In the genomic region with DNA sequence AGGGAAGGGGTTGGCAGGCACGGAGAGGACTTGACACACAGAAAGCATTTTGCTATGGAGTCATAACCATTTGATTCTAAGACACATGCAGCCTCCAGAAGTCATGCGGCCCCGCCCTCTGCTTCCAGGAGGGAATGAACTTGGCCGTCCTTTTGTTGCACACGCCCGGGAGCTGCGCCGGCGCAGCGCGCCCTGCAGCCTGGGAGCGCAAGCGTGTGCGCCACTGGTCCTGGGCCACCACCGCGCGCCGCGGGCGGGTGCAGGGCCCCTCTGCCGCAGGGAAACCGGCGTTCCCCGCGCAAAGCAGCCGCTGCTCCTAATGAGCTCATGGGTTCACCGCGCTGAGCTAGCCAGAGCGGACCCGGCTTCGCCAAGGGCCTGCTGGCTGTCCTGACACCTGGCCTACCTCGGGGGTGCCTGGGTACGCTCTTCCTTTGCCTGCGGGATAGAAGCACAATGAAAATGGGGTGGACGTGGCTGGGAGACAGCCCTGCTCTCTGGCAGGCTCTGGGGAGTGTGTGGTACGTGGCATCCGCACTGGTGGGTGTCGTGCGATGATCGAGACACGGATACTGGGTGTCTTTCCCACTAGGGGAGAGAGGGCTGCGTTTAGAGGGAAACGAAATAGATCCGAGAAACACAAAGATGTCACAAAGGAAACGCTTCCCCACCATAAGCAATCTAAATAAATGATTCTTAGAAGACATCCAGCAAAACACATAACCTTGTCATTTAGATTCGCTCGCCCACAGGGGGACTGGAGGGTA, we compare ENCODE assay signal across 9 cellular contexts. TPM values are rescaled to one million over a fixed set of nuclear protein-coding genes. Genes with fewer than 3 reads are reported as not detected.
DNase-seq lines count a peak whose midpoint lies in the region; ATAC-seq and TF ChIP-seq lines count a peak whose summit lies in the region.
"Had no signal": no experiment of that assay in that cellular context is flagged by ENCODE, and none has a peak within 500 bp of the region (broad histone marks: within the 10 kb centered on the region; RNA-seq: fewer than 3 reads in every experiment).

No MANE protein-coding gene starts in this region.

- peak in 2 of 11 experiments; percentile 8 for TF ChIP-seq CTCF in spleen (IDR thresholded peaks at IDR 0.05 in 8 of 11, conservative IDR thresholded peaks at IDR 0.05 in 3 of 11)

- no peaks in the 10 kb centered on the region for H3K36me3 Mint-ChIP-seq in dendritic cell treated with granulocyte-macrophage colony-stimulating factor and Interleukin-4, amounts not matched to agents 40 ng/mL and 50 ng/mL, for 4 days (ENCODE audit: low read depth)

- H3K27ac Mint-ChIP-seq in dendritic cell treated with granulocyte-macrophage colony-stimulating factor and Interleukin-4, amounts not matched to agents 40 ng/mL and 50 ng/mL, for 4 days, result no peak overlapping the region

- H3K9me3 Mint-ChIP-seq in dendritic cell treated with granulocyte-macrophage colony-stimulating factor and Interleukin-4, amounts not matched to agents 40 ng/mL and 50 ng/mL, for 4 days, result no peaks in the 10 kb centered on the region

- peaks cover 55% of the 10 kb centered on the region for H3K27me3 Mint-ChIP-seq in dendritic cell treated with granulocyte-macrophage colony-stimulating factor and Interleukin-4, amounts not matched to agents 40 ng/mL and 50 ng/mL, for 4 days

- peaks cover 12% of the 10 kb centered on the region for H3K4me1 Mint-ChIP-seq in dendritic cell treated with granulocyte-macrophage colony-stimulating factor and Interleukin-4, amounts not matched to agents 40 ng/mL and 50 ng/mL, for 4 days (ENCODE audit: low read depth)

- intact Hi-C loops in dendritic cell treated with granulocyte-macrophage colony-stimulating factor and Interleukin-4, amounts not matched to agents 40 ng/mL and 50 ng/mL, for 4 days (cut with micrococcal nuclease), result loop anchor here (2.0 kb wide), 1 partner anchor 193 kb away; no protein-coding TSS in a partner anchor
- intact Hi-C loops in spleen (cut with DNase I; ENCODE audit: low total_unique reads), result loop anchor here (10.0 kb wide), 1 partner anchor 109 kb away; no protein-coding TSS in a partner anchor

- H3K36me3 ChIP-seq in spleen, result no peaks in the 10 kb centered on the region
- H3K36me3 ChIP-seq: neutrophil had no signal

- H3K27ac ChIP-seq in layer of hippocampus (ENCODE audit: low read depth, low read length) (peak overlapping the region; percentile 76), spleen (peak overlapping the region in 7 of 8 donors; percentile 41 to 68 (median 57))
- H3K27ac ChIP-seq: neutrophil had no signal

- peak overlapping the region; percentile 63 to 93 (median 75) for H3K4me3 ChIP-seq in spleen

- no peaks in the 10 kb centered on the region for H3K27me3 ChIP-seq in layer of hippocampus (ENCODE audit: control insufficient read depth, insufficient read depth, low read length)
- peaks cover 0 to 44% (median 0%) of the 10 kb centered on the region in 7 donors for H3K27me3 ChIP-seq in spleen (replicated peaks in 1 of 7)

- TF ChIP-seq POLR2A in spleen (IDR thresholded peaks at IDR 0.05), result no peak

- DNase-seq in NCI-H1417 (lab: John Stamatoyannopoulos, UW) (peak; percentile 63 to 81 (median 71)), NCI-H1417 treated with DMSO at 0.1 percent for 48 hours (lab: John Stamatoyannopoulos, UW) (no peak), NCI-H1092 (lab: John Stamatoyannopoulos, UW) (peak; percentile 49), UCSD-AML1 (lab: John Stamatoyannopoulos, UW; ENCODE audit: unreplicated experiment) (peak; percentile 61), spleen (peak; percentile 82)

- H3K4me1 ChIP-seq in spleen, result peaks cover 0 to 28% (median 23%) of the 10 kb centered on the region in 6 donors

- ATAC-seq in HG03439 (IDR thresholded peaks at IDR 0.05; ENCODE audit: unreplicated experiment), result no peak

- no peaks in the 10 kb centered on the region for H3K9me3 ChIP-seq in spleen
- H3K9me3 ChIP-seq: neutrophil had no signal

- peak overlapping the region; percentile 47 for H3K4me3 Mint-ChIP-seq in dendritic cell treated with granulocyte-macrophage colony-stimulating factor and Interleukin-4, amounts not matched to agents 40 ng/mL and 50 ng/mL, for 4 days

- 0 to 2% (median 1%) methylated on average over 24 to 47 of the region's 47 CpGs for WGBS in spleen, 5 donors

RNA-seq across cellular contexts. Expression of a gene that starts 0.7 kb away (rescaled TPM):
- total RNA-seq in spleen, result 100 to 1,000 TPM in 2 of 7 donors, 10 to 100 TPM in 5; 54.3 to 133 (median 92.1) TPM
- 10 to 100 TPM in 1 of 3 donors, 1 to 10 TPM in 2; 2.6 to 14.9 (median 3.1) TPM for polyA plus RNA-seq in spleen

RNA-seq across cellular contexts. Expression of a gene that starts 54.1 kb away (rescaled TPM):
- total RNA-seq in spleen, result 10 to 100 TPM; 29.2 to 41.0 (median 37.4) TPM
- polyA plus RNA-seq in spleen, result 10 to 100 TPM in 1 of 3 donors, 1 to 10 TPM in 2; 5.1 to 22.7 (median 7.1) TPM
